ENCODE assay signal across 1 cellular context in the genomic region with DNA sequence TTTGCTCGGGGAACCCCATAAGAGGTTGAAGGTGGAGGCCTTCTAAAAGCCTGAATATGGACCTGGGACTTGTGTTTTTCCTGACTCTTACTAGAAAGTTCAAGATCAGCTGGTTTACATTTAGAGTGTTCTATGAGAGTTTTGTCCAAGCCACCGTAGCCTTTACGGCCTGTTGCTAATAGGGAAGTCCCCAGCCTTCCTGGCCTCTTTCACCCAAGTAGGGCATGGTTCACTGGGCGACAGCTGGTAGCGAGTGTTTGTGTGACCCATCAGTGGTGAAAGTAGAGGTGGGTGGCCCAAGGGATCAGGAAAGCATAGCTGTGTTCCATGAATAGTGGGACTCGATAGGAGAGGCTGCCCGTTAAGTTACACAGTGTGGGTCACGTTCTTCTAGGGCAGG.
TF ChIP-seq lines count a peak whose summit lies in the region.

No MANE protein-coding gene starts in this region.

TF ChIP-seq in IMR-90, 13 proteins besides CTCF, POLR2A, EP300 and RAD21 (continued from another document):
- TF ChIP-seq USF2 (IDR thresholded peaks at IDR 0.05; ENCODE audit: low read depth, low read length) (no peak), FOS (IDR thresholded peaks at IDR 0.05; ENCODE audit: low read depth, low read length) (no peak), MAFK (IDR thresholded peaks at IDR 0.05; ENCODE audit: low read depth, low read length) (no peak), ELK1 (IDR thresholded peaks at IDR 0.05; ENCODE audit: borderline replicate concordance, low read depth, low read length) (no peak), CHD1 (IDR thresholded peaks at IDR 0.05; ENCODE audit: low read depth, low read length) (no peak), RFX5 (IDR thresholded peaks at IDR 0.05; ENCODE audit: low read depth, low read length) (no peak), BHLHE40 (IDR thresholded peaks at IDR 0.05; ENCODE audit: low read depth, low read length) (no peak), CEBPB (IDR thresholded peaks at IDR 0.05; ENCODE audit: low read depth, low read length) (no peak), MXI1 (IDR thresholded peaks at IDR 0.05; ENCODE audit: borderline replicate concordance, low read depth, low read length) (no peak), MAZ (IDR thresholded peaks at IDR 0.05; ENCODE audit: borderline replicate concordance, low read depth, low read length) (no peak), RCOR1 (IDR thresholded peaks at IDR 0.05; ENCODE audit: insufficient replicate concordance, low read length) (no peak)
